ENCODE assay signal across 21 cellular contexts in genomic region chr4:147765121-147765521, GRCh38.
"Had no signal": no experiment of that assay in that cellular context is flagged by ENCODE, and none has a peak within 500 bp of the region (broad histone marks: within the 10 kb centered on the region; RNA-seq: fewer than 3 reads in every experiment).

No MANE protein-coding gene starts in this region.

- H3K27ac ChIP-seq: brain microvascular endothelial cell, colonic mucosa, left ventricle myocardium inferior, ovary, psoas muscle, right atrium auricular region, VCaP had no signal

- H3K36me3 ChIP-seq: brain microvascular endothelial cell, colonic mucosa, left ventricle myocardium inferior, ovary, right atrium auricular region had no signal

- H3K4me3 ChIP-seq: colonic mucosa, left ventricle myocardium inferior, ovary, psoas muscle, right atrium auricular region had no signal

- ATAC-seq: activated CD4-positive, CD25-positive, alpha-beta regulatory T cell treated with anti-CD3 and anti-CD28 coated beads, Interleukin-2, amount 50 U/mL, for 24 hours; activated CD8-positive, alpha-beta T cell treated with anti-CD3 and anti-CD28 coated beads, Interleukin-2, amount 10 ng/mL, durations not matched to agents 7 days and 5 days; activated naive CD8-positive, alpha-beta T cell treated with anti-CD3 and anti-CD28 coated beads, Interleukin-2, amount 50 U/mL, for 24 hours; natural killer cell; psoas muscle had no signal

- H3K4me1 ChIP-seq: colonic mucosa had no signal

- DNase-seq: activated CD4-positive, alpha-beta T cell treated with anti-CD3 and anti-CD28 coated beads, Interleukin-2, amount 50 U/mL, for 1 hour; activated CD8-positive, alpha-beta T cell treated with anti-CD3 and anti-CD28 coated beads, Interleukin-2, amount 10 ng/mL, durations not matched to agents 7 days and 5 days; activated gamma-delta T cell; activated naive CD4-positive, alpha-beta T cell treated with anti-CD3 and anti-CD28 coated beads, Interleukin-2, amount 50 U/mL, for 16 hours; activated naive CD8-positive, alpha-beta T cell treated with anti-CD3 and anti-CD28 coated beads, Interleukin-2, amount 50 U/mL, for 24 hours; anterior cingulate cortex; brain microvascular endothelial cell; colonic mucosa; endodermal cell; foreskin fibroblast; left ventricle myocardium inferior; natural killer cell; ovary; psoas muscle; stimulated activated CD4-positive, alpha-beta T cell treated with anti-CD3 and anti-CD28 coated beads, Interleukin-4, amount 100 ng/mL, for 24 hours; stimulated activated naive CD4-positive, alpha-beta T cell treated with Interleukin-2 at 50 U/mL for 16 hours; SW 1271; T-helper 2 cell had no signal

- H3K9me3 ChIP-seq: colonic mucosa, left ventricle myocardium inferior, ovary, psoas muscle, right atrium auricular region had no signal

- H3K27me3 ChIP-seq: brain microvascular endothelial cell, colonic mucosa, ovary, right atrium auricular region had no signal
